ENCODE assay signal across 1 cellular context in the genomic region with DNA sequence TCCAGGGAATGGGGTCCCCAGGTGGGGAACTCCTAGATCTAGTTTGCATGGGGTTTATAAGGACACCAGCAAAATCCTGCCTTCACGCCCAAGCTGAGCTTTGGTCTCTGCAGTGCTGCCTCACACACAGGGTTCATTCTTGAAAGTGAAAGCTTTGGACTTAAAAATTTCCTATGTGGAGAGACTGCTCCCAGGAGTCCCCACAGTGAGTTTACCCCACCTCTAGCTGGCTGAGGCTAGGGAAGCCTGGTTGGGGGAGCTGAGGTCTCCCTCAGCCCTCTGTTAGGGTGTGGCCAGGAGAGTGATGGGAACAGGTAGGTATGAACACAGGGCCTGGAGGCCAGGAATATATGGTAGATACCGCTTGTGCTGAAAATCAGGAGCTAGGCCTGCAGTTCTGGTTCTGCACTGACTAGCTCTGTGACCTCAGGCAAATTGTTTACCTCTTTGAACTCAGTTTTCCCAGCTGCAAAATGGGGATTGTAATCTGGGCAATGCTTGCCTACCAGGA.
A peak's percentile ranks its signal among the peaks of the same experiment; 100 is the strongest.
TF ChIP-seq lines count a peak whose summit lies in the region.

No MANE protein-coding gene starts in this region.

TF ChIP-seq in HepG2, 621 proteins besides CTCF, POLR2A, EP300 and RAD21 (continues in another document):
- TF ChIP-seq, protein P1, sequence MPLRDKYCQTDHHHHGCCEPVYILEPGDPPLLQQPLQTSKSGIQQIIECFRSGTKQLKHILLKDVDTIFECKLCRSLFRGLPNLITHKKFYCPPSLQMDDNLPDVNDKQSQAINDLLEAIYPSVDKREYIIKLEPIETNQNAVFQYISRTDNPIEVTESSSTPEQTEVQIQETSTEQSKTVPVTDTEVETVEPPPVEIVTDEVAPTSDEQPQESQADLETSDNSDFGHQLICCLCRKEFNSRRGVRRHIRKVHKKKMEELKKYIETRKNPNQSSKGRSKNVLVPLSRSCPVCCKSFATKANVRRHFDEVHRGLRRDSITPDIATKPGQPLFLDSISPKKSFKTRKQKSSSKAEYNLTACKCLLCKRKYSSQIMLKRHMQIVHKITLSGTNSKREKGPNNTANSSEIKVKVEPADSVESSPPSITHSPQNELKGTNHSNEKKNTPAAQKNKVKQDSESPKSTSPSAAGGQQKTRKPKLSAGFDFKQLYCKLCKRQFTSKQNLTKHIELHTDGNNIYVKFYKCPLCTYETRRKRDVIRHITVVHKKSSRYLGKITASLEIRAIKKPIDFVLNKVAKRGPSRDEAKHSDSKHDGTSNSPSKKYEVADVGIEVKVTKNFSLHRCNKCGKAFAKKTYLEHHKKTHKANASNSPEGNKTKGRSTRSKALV (CRISPR knock-in tag; IDR thresholded peaks at IDR 0.05), result no peak
- TF ChIP-seq, protein P2, sequence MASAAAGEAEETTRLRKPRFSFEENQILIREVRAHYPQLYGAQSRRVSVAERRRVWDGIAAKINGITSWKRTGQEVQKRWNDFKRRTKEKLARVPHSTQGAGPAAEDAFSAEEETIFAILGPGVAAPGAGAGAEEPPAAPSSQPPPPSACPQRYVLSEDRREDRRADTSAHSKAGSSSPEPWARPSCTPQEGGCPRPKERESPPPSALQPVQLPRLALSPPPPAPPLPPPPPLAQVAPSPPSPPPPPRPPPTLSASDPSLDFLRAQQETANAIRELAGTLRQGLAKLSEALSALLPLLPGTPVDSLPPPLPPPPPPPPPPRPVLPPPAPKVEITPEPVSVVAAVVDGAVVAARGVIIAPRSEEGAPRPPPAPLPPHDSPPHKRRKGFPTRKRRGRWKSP (CRISPR knock-in tag; IDR thresholded peaks at IDR 0.05), result 0 out of 2 replicates have a peak, but pooled peaks have one; percentile 32
- peak; percentile 79; the same call in 1 of the 2 replicates for TF ChIP-seq RCOR2 (CRISPR knock-in tag; IDR thresholded peaks at IDR 0.05)
- no peak for TF ChIP-seq CREB1 (IDR thresholded peaks at IDR 0.05)
- 0 out of 2 replicates have a peak, but pooled peaks have one; percentile 41 for TF ChIP-seq CREB1 (CRISPR knock-in tag; IDR thresholded peaks at IDR 0.05)
- TF ChIP-seq ZNF83 (CRISPR knock-in tag; IDR thresholded peaks at IDR 0.05; ENCODE audit: borderline replicate concordance), result no peak
- no peak for TF ChIP-seq ZNF354B (CRISPR knock-in tag; IDR thresholded peaks at IDR 0.05)
- TF ChIP-seq PCBP2 (optimal IDR thresholded peaks at IDR 0.05; ENCODE audit: low read depth, low read length, poor library complexity, severe bottlenecking), result no peak
- no peak for TF ChIP-seq KAT2B (IDR thresholded peaks at IDR 0.05; ENCODE audit: borderline replicate concordance, low read depth, low read length)
- TF ChIP-seq ZNF431 (CRISPR knock-in tag; IDR thresholded peaks at IDR 0.05; ENCODE audit: borderline replicate concordance, low read depth), result no peak
- TF ChIP-seq HNF4A (CRISPR knock-in tag; IDR thresholded peaks at IDR 0.05), result peak; percentile 66
- TF ChIP-seq BCL6 (CRISPR knock-in tag; IDR thresholded peaks at IDR 0.05), result peak; percentile 48
- TF ChIP-seq CHD4 (IDR thresholded peaks at IDR 0.05; ENCODE audit: borderline replicate concordance, low read length), result peak; percentile 64; the same call in 1 of the 2 replicates
- TF ChIP-seq PHF21A (CRISPR knock-in tag; IDR thresholded peaks at IDR 0.05), result 0 out of 2 replicates have a peak, but pooled peaks have one; percentile 34
- TF ChIP-seq ESRRA (CRISPR knock-in tag; IDR thresholded peaks at IDR 0.05; ENCODE audit: low read depth), result no peak
- peak; percentile 39; the same call in 1 of the 2 replicates for TF ChIP-seq PHF8 (CRISPR knock-in tag; IDR thresholded peaks at IDR 0.05)
- TF ChIP-seq ADNP (CRISPR knock-in tag; IDR thresholded peaks at IDR 0.05), result peak; percentile 39; the same call in 1 of the 2 replicates
- no peak for TF ChIP-seq GTF2F1 (IDR thresholded peaks at IDR 0.05; ENCODE audit: low read length)
- 0 out of 2 replicates have a peak, but pooled peaks have one; percentile 28 for TF ChIP-seq ZBTB33 (CRISPR knock-in tag; IDR thresholded peaks at IDR 0.05)
- TF ChIP-seq, protein P3, sequence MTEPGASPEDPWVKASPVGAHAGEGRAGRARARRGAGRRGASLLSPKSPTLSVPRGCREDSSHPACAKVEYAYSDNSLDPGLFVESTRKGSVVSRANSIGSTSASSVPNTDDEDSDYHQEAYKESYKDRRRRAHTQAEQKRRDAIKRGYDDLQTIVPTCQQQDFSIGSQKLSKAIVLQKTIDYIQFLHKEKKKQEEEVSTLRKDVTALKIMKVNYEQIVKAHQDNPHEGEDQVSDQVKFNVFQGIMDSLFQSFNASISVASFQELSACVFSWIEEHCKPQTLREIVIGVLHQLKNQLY (CRISPR knock-in tag; IDR thresholded peaks at IDR 0.05), result no peak
- TF ChIP-seq HOMEZ (CRISPR knock-in tag; IDR thresholded peaks at IDR 0.05; ENCODE audit: low read depth), result 0 out of 2 replicates have a peak, but pooled peaks have one; percentile 13
- TF ChIP-seq ZNF331 (CRISPR knock-in tag; IDR thresholded peaks at IDR 0.05), result 0 out of 2 replicates have a peak, but pooled peaks have one; percentile 10
- TF ChIP-seq ZNF766 (CRISPR knock-in tag; IDR thresholded peaks at IDR 0.05; ENCODE audit: borderline replicate concordance), result 0 out of 2 replicates have a peak, but pooled peaks have one; percentile 24
- peak; percentile 30; the same call in 1 of the 2 replicates for TF ChIP-seq HDAC2 (CRISPR knock-in tag; IDR thresholded peaks at IDR 0.05)
- no peak for TF ChIP-seq ZNF607 (CRISPR knock-in tag; IDR thresholded peaks at IDR 0.05; ENCODE audit: borderline replicate concordance)
- TF ChIP-seq GLMP (CRISPR knock-in tag; IDR thresholded peaks at IDR 0.05; ENCODE audit: borderline replicate concordance), result no peak
- TF ChIP-seq SALL1 (CRISPR knock-in tag; IDR thresholded peaks at IDR 0.05), result peak; percentile 35; the same call in 1 of the 2 replicates
- no peak for TF ChIP-seq MIXL1 (CRISPR knock-in tag; IDR thresholded peaks at IDR 0.05)
- TF ChIP-seq ZNF414 (CRISPR knock-in tag; IDR thresholded peaks at IDR 0.05), result 0 out of 2 replicates have a peak, but pooled peaks have one; percentile 1
- TF ChIP-seq ZSCAN25 (CRISPR knock-in tag; IDR thresholded peaks at IDR 0.05), result no peak
- no peak for TF ChIP-seq MNT (IDR thresholded peaks at IDR 0.05)
- TF ChIP-seq STAT6 (CRISPR knock-in tag; IDR thresholded peaks at IDR 0.05; ENCODE audit: borderline replicate concordance), result no peak
- TF ChIP-seq, protein P4, sequence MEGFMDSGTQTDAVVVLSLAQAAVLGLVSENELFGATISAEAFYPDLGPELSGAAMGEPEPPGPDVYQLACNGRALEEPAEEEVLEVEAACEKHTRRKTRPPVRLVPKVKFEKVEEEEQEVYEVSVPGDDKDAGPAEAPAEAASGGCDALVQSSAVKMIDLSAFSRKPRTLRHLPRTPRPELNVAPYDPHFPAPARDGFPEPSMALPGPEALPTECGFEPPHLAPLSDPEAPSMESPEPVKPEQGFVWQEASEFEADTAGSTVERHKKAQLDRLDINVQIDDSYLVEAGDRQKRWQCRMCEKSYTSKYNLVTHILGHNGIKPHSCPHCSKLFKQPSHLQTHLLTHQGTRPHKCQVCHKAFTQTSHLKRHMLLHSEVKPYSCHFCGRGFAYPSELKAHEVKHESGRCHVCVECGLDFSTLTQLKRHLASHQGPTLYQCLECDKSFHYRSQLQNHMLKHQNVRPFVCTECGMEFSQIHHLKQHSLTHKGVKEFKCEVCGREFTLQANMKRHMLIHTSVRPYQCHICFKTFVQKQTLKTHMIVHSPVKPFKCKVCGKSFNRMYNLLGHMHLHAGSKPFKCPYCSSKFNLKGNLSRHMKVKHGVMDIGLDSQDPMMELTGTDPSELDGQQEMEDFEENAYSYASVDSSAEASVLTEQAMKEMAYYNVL (CRISPR knock-in tag; IDR thresholded peaks at IDR 0.05; ENCODE audit: borderline replicate concordance), result no peak
- TF ChIP-seq AHR (CRISPR knock-in tag; IDR thresholded peaks at IDR 0.05), result no peak
- no peak for TF ChIP-seq ZNF205 (CRISPR knock-in tag; IDR thresholded peaks at IDR 0.05)
- no peak for TF ChIP-seq ZNF556 (CRISPR knock-in tag; IDR thresholded peaks at IDR 0.05; ENCODE audit: borderline replicate concordance)
- TF ChIP-seq MAF1 (CRISPR knock-in tag; IDR thresholded peaks at IDR 0.05; ENCODE audit: borderline replicate concordance), result no peak
- TF ChIP-seq NRL (CRISPR knock-in tag; IDR thresholded peaks at IDR 0.05; ENCODE audit: borderline replicate concordance), result 0 out of 2 replicates have a peak, but pooled peaks have one; percentile 29
- TF ChIP-seq, protein P5, sequence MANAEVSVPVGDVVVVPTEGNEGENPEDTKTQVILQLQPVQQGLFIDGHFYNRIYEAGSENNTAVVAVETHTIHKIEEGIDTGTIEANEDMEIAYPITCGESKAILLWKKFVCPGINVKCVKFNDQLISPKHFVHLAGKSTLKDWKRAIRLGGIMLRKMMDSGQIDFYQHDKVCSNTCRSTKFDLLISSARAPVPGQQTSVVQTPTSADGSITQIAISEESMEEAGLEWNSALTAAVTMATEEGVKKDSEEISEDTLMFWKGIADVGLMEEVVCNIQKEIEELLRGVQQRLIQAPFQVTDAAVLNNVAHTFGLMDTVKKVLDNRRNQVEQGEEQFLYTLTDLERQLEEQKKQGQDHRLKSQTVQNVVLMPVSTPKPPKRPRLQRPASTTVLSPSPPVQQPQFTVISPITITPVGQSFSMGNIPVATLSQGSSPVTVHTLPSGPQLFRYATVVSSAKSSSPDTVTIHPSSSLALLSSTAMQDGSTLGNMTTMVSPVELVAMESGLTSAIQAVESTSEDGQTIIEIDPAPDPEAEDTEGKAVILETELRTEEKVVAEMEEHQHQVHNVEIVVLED (CRISPR knock-in tag; IDR thresholded peaks at IDR 0.05; ENCODE audit: borderline replicate concordance), result peak; percentile 36; the same call in 1 of the 2 replicates
- TF ChIP-seq ZNF567 (CRISPR knock-in tag; IDR thresholded peaks at IDR 0.05; ENCODE audit: borderline replicate concordance), result no peak
- no peak for TF ChIP-seq ZNF558 (CRISPR knock-in tag; IDR thresholded peaks at IDR 0.05; ENCODE audit: borderline replicate concordance)
